ENCODE assay signal across 1 cellular context in the genomic region with DNA sequence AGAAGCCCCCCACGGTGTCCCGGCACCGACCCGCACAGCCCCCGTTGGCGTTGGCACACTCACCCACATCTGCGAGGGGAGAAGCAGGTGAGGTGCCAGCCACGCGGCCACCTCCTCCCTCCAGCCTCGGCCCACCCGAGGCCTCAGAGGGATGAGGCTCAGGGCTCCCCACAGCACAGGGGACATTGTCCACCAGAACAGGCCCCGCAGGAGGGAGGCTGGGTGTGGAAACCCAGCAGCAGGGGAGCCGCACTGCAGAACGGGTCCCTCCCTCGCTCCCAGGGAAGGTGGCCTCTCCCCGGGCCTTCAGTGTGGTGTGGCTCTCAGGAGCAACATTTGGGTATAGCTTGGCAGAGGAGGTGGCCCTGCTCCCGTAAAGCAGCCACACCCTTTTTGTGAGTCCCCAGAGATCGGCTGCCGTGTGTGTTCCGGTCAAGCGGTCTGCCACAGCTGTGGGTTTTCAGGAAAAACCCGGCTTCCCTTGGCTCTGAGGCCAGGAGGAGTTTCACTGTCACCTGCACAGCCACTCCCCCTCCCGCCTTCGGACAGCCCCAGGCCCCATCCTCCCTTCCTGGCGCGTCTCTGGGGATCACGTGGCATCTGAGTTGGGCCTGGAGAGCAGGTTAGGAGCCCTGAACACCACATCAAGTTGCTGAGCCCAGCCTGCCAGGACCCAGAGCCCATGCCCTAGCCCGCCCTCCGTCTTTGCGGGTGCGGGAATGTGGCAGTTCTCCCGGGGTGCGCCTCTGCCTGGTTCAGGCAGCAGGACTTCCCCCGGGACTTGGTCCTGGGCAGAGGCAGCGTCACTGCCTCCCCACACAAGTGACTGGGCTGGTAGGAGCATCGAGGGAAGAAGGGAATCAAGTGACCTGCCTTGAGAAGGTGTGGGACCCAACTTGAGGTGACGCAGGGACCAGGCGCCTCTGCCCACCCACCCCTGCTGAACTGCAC.
TF ChIP-seq lines count a peak whose summit lies in the region.

No MANE protein-coding gene starts in this region.

TF ChIP-seq in K562, 482 proteins besides CTCF, POLR2A, EP300 and RAD21:
- TF ChIP-seq USF1 (CRISPR knock-in tag; IDR thresholded peaks at IDR 0.05): peak; percentile 69
- TF ChIP-seq UBTF (IDR thresholded peaks at IDR 0.05; ENCODE audit: borderline replicate concordance in 1 of 2, low read depth in 2 of 2, low read length in 2 of 2): peak in 1 of 2 experiments; percentile 62; a peak in 1 of 4 replicates
- TF ChIP-seq, protein P1, sequence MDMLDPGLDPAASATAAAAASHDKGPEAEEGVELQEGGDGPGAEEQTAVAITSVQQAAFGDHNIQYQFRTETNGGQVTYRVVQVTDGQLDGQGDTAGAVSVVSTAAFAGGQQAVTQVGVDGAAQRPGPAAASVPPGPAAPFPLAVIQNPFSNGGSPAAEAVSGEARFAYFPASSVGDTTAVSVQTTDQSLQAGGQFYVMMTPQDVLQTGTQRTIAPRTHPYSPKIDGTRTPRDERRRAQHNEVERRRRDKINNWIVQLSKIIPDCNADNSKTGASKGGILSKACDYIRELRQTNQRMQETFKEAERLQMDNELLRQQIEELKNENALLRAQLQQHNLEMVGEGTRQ (CRISPR knock-in tag; IDR thresholded peaks at IDR 0.05): peak; percentile 64
- peak; percentile 47; the same call in 1 of the 2 replicates for TF ChIP-seq RAD51 (IDR thresholded peaks at IDR 0.05; ENCODE audit: borderline replicate concordance, low read depth)
- TF ChIP-seq WHSC1 (IDR thresholded peaks at IDR 0.05; ENCODE audit: low read length): no peak
